In genomic region chr12:94640134-94640928, GRCh38 we compare ENCODE assay signal across 1 cellular context.
A peak's percentile ranks its signal among the peaks of the same experiment; 100 is the strongest.
TF ChIP-seq lines count a peak whose summit lies in the region.

No MANE protein-coding gene starts in this region.

TF ChIP-seq in GM12878, 131 proteins besides CTCF, POLR2A, EP300 and RAD21 (continued from another document and continues in another):
- TF ChIP-seq ZBTB33 (IDR thresholded peaks at IDR 0.05) (no peak), NKRF (conservative IDR thresholded peaks at IDR 0.05) (no peak), POLR2AphosphoS5 (IDR thresholded peaks at IDR 0.05; ENCODE audit: low read length) (no peak), BRCA1 (IDR thresholded peaks at IDR 0.05; ENCODE audit: low read depth, low read length) (no peak), IKZF1 (conservative IDR thresholded peaks at IDR 0.05) (peak; percentile 99), ELK1 (IDR thresholded peaks at IDR 0.05; ENCODE audit: low read depth, low read length) (no peak), TAF1 (IDR thresholded peaks at IDR 0.05; ENCODE audit: borderline replicate concordance, low read depth, low read length) (no peak), DPF2 (IDR thresholded peaks at IDR 0.05) (peak; percentile 98), MEF2B (IDR thresholded peaks at IDR 0.05; ENCODE audit: partially characterized antibody, poor library complexity, severe bottlenecking) (peak; percentile 48), ZBED1 (IDR thresholded peaks at IDR 0.05; ENCODE audit: borderline replicate concordance) (peak; percentile 98), TCF7 (IDR thresholded peaks at IDR 0.05; ENCODE audit: borderline replicate concordance) (peak; percentile 70), ATF3 (IDR thresholded peaks at IDR 0.05; ENCODE audit: borderline replicate concordance, extremely low read depth, low read depth, low read length) (no peak), NFIC (IDR thresholded peaks at IDR 0.05; ENCODE audit: low read depth, low read length) (peak; percentile 100), JUNB (IDR thresholded peaks at IDR 0.05) (peak; percentile 100), MYB (IDR thresholded peaks at IDR 0.05; ENCODE audit: borderline replicate concordance, low read depth, low read length) (no peak), ESRRA (IDR thresholded peaks at IDR 0.05; ENCODE audit: low read length) (no peak), YBX1 (IDR thresholded peaks at IDR 0.05) (no peak), SIX5 (IDR thresholded peaks at IDR 0.05; ENCODE audit: low read depth, low read length, severe bottlenecking) (peak; percentile 15), MEF2A (IDR thresholded peaks at IDR 0.05; ENCODE audit: insufficient read depth, low read depth, low read length) (peak; percentile 83), RB1 (IDR thresholded peaks at IDR 0.05; ENCODE audit: borderline replicate concordance) (no peak), HSF1 (IDR thresholded peaks at IDR 0.05; ENCODE audit: low read depth, low read length) (no peak), NBN (IDR thresholded peaks at IDR 0.05) (0 out of 2 replicates have a peak, but pooled peaks have one; percentile 55), FOS (IDR thresholded peaks at IDR 0.05; ENCODE audit: borderline replicate concordance, extremely low read depth, insufficient read length) (no peak), EGR1 (IDR thresholded peaks at IDR 0.05; ENCODE audit: borderline replicate concordance in 1 of 2, low read depth in 2 of 2, low read length in 2 of 2) (no peak), ZNF592 (IDR thresholded peaks at IDR 0.05) (no peak), ZNF687 (IDR thresholded peaks at IDR 0.05) (peak; percentile 55; the same call in 1 of the 2 replicates), SUPT20H (IDR thresholded peaks at IDR 0.05; ENCODE audit: borderline replicate concordance, control insufficient read depth, low read depth, low read length) (no peak), IKZF2 (IDR thresholded peaks at IDR 0.05) (peak; percentile 99 to 100), FOXM1 (IDR thresholded peaks at IDR 0.05; ENCODE audit: low read depth, low read length) (peak; percentile 99), CREM (IDR thresholded peaks at IDR 0.05; ENCODE audit: low read depth) (peak; percentile 97), SMC3 (IDR thresholded peaks at IDR 0.05; ENCODE audit: borderline replicate concordance, low read length) (no peak), POLR2AphosphoS2 (IDR thresholded peaks at IDR 0.05; ENCODE audit: low read depth, low read length) (no peak), PBX3 (IDR thresholded peaks at IDR 0.05; ENCODE audit: insufficient replicate concordance, low read depth, low read length) (no peak), GATAD2B (conservative IDR thresholded peaks at IDR 0.05; ENCODE audit: low read depth) (peak; percentile 82), IRF5 (IDR thresholded peaks at IDR 0.05; ENCODE audit: borderline replicate concordance) (no peak), POU2F2 (IDR thresholded peaks at IDR 0.05; ENCODE audit: borderline replicate concordance, low read depth, low read length) (peak; percentile 67; the same call in 1 of the 3 replicates), NFYA (IDR thresholded peaks at IDR 0.05; ENCODE audit: borderline replicate concordance, low read depth, low read length) (no peak), HDGF (IDR thresholded peaks at IDR 0.05) (no peak), CBX5 (IDR thresholded peaks at IDR 0.05; ENCODE audit: low read depth) (peak; percentile 93; the same call in 1 of the 2 replicates), BACH1 (IDR thresholded peaks at IDR 0.05; ENCODE audit: borderline replicate concordance) (peak; percentile 74), USF2 (IDR thresholded peaks at IDR 0.05; ENCODE audit: borderline replicate concordance, low read depth, low read length) (no peak), KDM1A (IDR thresholded peaks at IDR 0.05; ENCODE audit: borderline replicate concordance) (no peak), MTA2 (IDR thresholded peaks at IDR 0.05; ENCODE audit: low read depth) (peak; percentile 94), PAX8 (IDR thresholded peaks at IDR 0.05) (no peak), IRF4 (IDR thresholded peaks at IDR 0.05; ENCODE audit: low read depth, low read length) (peak; percentile 99), SMARCA5 (IDR thresholded peaks at IDR 0.05) (peak; percentile 14; the same call in 1 of the 2 replicates), TARDBP (IDR thresholded peaks at IDR 0.05; ENCODE audit: borderline replicate concordance) (peak; percentile 55; the same call in 1 of the 2 replicates)
